8 cellular contexts compared by ENCODE assay signal in the genomic region with DNA sequence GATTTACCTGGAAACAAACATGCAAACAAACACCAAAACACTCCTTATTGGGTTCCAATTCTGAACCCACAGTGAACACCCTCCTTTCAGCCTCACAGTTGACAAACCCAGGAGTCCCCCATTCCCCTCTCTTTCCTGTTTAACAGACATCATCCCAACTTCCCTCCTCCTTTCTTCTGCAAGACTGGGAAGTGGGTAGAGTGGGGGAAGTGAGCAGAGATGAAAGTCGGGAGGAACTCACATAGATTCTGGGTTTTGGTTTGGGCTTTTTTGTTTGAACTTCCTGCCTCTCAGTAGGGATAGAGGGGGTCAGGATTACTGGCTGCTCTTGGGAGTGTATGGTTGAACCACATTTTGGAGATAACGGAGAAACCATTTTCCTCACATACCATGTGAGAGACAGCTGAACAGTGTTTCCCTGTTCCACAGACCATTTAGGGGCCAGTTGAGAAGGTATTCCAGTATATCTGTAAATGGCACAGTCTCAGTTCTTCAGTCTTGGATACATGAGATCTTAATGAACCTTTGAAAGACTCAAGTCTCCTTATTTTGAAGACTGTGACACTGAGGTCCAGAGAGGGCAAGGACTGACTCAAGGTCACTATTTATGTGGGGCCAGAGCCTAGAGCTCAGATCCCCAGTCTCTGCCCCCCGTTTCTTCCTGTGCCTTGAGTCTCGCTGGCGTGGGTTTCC. TPM values are rescaled to one million over a fixed set of nuclear protein-coding genes. Genes with fewer than 3 reads are reported as not detected.
DNase-seq lines count a peak whose midpoint lies in the region; ATAC-seq and TF ChIP-seq lines count a peak whose summit lies in the region.

No MANE protein-coding gene starts in this region.

- no peak overlapping the region for H2BK5ac ChIP-seq in mesendoderm (ENCODE audit: low read length)

- H3K4ac ChIP-seq in mesendoderm (ENCODE audit: low read depth, low read length) = no peak overlapping the region

- in situ Hi-C loops in HAP-1 (cut with MboI; ENCODE audit: low sequenced_read_pairs) = loop anchor here (5.0 to 25.0 kb wide), 3 partner anchors 71 to 381 kb away; a partner anchor contains a TSS

- peaks cover 6 to 36% (median 26%) of the 10 kb centered on the region in 11 experiments; a peak in 20 of 22 replicates for H3K36me3 ChIP-seq in BLaER1 treated with 17β-estradiol and CSF1 and Interleukin-3, amounts not matched to agents 10 nM and 100 nM
- H3K36me3 ChIP-seq in mesendoderm (ENCODE audit: control insufficient read depth, insufficient read depth, low read length) (no peaks in the 10 kb centered on the region), HAP-1 (replicated peaks) (no peaks in the 10 kb centered on the region)

- peak overlapping the region; percentile 54 to 100 (median 96) for H3K4me2 ChIP-seq in BLaER1 treated with 17β-estradiol and CSF1 and Interleukin-3, amounts not matched to agents 10 nM and 100 nM
- H3K4me2 ChIP-seq in mesendoderm (ENCODE audit: low read length) = no peak overlapping the region

- DNase-seq in mesendoderm (no peak), HAP-1 (ENCODE audit: low spot score in 2 of 2) (no peak)

- H3K27ac ChIP-seq in BLaER1 treated with 17β-estradiol and CSF1 and Interleukin-3, amounts not matched to agents 10 nM and 100 nM = peak overlapping the region; percentile 43 to 96 (median 92); a peak in 21 of 22 replicates
- H3K27ac ChIP-seq in mesendoderm (ENCODE audit: low read depth, low read length) = no peak overlapping the region

- H4K20me1 ChIP-seq in BLaER1 treated with 17β-estradiol and CSF1 and Interleukin-3, amounts not matched to agents 10 nM and 100 nM = peaks cover 0 to 15% (median 4%) of the 10 kb centered on the region in 11 experiments; a peak in 11 of 22 replicates

- peaks cover 0 to 5% (median 0%) of the 10 kb centered on the region in 11 experiments; a peak in 8 of 22 replicates for H3K9me3 ChIP-seq in BLaER1 treated with 17β-estradiol and CSF1 and Interleukin-3, amounts not matched to agents 10 nM and 100 nM (replicated peaks in 1 of 11)
- no peaks in the 10 kb centered on the region for H3K9me3 ChIP-seq in HAP-1

- peak overlapping the region; percentile 6 for H3K56ac ChIP-seq in mesendoderm (ENCODE audit: low read length)

- H3K18ac ChIP-seq in mesendoderm (ENCODE audit: low read length) = no peak overlapping the region

- no peak overlapping the region for H3K23ac ChIP-seq in mesendoderm (ENCODE audit: low read length)

- peak overlapping the region in 8 of 10 experiments; percentile 12 to 60 (median 43); a peak in 13 of 20 replicates for H3K4me3 ChIP-seq in BLaER1 treated with 17β-estradiol and CSF1 and Interleukin-3, amounts not matched to agents 10 nM and 100 nM
- H3K4me3 ChIP-seq in mesendoderm (ENCODE audit: low read length) (no peak overlapping the region), HAP-1 (no peak overlapping the region)

- no peak overlapping the region for H2BK15ac ChIP-seq in mesendoderm (replicated peaks; ENCODE audit: low read depth)

- no peaks in the 10 kb centered on the region for H3K27me3 ChIP-seq in BLaER1 treated with 17β-estradiol and CSF1 and Interleukin-3, amounts not matched to agents 10 nM and 100 nM
- H3K27me3 ChIP-seq in mesendoderm (ENCODE audit: insufficient read depth, low read length, poor library complexity) = no peaks in the 10 kb centered on the region
- H3K27me3 ChIP-seq in HAP-1 (ENCODE audit: low read depth) = no peaks in the 10 kb centered on the region

- no peak overlapping the region for H2AK5ac ChIP-seq in mesendoderm (ENCODE audit: low read length)

- no peak overlapping the region for H2BK120ac ChIP-seq in mesendoderm (ENCODE audit: low read depth, low read length)

- no peaks in the 10 kb centered on the region for H3K79me2 ChIP-seq in mesendoderm (ENCODE audit: control insufficient read depth, insufficient read depth, low read length)

- no peaks in the 10 kb centered on the region for H3K79me1 ChIP-seq in mesendoderm (ENCODE audit: low read length)

- H4K8ac ChIP-seq in mesendoderm (ENCODE audit: low read depth, low read length) = no peak overlapping the region

- ATAC-seq in GM21786 (IDR thresholded peaks at IDR 0.05; ENCODE audit: unreplicated experiment) = peak; percentile 7
- ATAC-seq in SK-N-SH treated with all-trans-retinoic acid at 6 μM for 48 hours = peak; percentile 13; the same call in 2 of the 3 replicates
- ATAC-seq in GM19397 (IDR thresholded peaks at IDR 0.05; ENCODE audit: unreplicated experiment) = no peak
- ATAC-seq in HG02840 (IDR thresholded peaks at IDR 0.05; ENCODE audit: low FRiP score, unreplicated experiment) = no peak
- ATAC-seq in GM21360 (IDR thresholded peaks at IDR 0.05; ENCODE audit: unreplicated experiment) = no peak

- H3K4me1 ChIP-seq in BLaER1 treated with 17β-estradiol and CSF1 and Interleukin-3, amounts not matched to agents 10 nM and 100 nM = peaks cover 71 to 95% (median 89%) of the 10 kb centered on the region in 10 experiments
- H3K4me1 ChIP-seq in mesendoderm (ENCODE audit: control insufficient read depth, low read depth, low read length) (peaks cover 6% of the 10 kb centered on the region), HAP-1 (peaks cover 3% of the 10 kb centered on the region)

- no peak overlapping the region for H4K5ac ChIP-seq in mesendoderm (ENCODE audit: low read length)

- no CpG with 5 or more reads among the region's 5 CpGs for WGBS in mesendoderm (ENCODE audit: extremely low coverage, insufficient coverage, low lambda C conversion rate)

- H3K9ac ChIP-seq in BLaER1 treated with 17β-estradiol and CSF1 and Interleukin-3, amounts not matched to agents 10 nM and 100 nM = peak overlapping the region; percentile 62 to 87 (median 81)
- no peak overlapping the region for H3K9ac ChIP-seq in mesendoderm (ENCODE audit: low read length)

TF ChIP-seq in SK-N-SH treated with all-trans-retinoic acid at 6 μM for 48 hours, 23 proteins besides CTCF, POLR2A, EP300 and RAD21 (continues in another document):
- no peak for TF ChIP-seq RARB (CRISPR knock-in tag; IDR thresholded peaks at IDR 0.05)
- no peak for TF ChIP-seq ISL1 (CRISPR knock-in tag; IDR thresholded peaks at IDR 0.05)
- TF ChIP-seq BACH2 (CRISPR knock-in tag; IDR thresholded peaks at IDR 0.05; ENCODE audit: borderline replicate concordance) = no peak
- TF ChIP-seq ZNF565 (CRISPR knock-in tag; conservative IDR thresholded peaks at IDR 0.05; ENCODE audit: low read depth) = no peak
- no peak for TF ChIP-seq TOX (CRISPR knock-in tag; IDR thresholded peaks at IDR 0.05; ENCODE audit: borderline replicate concordance)
- TF ChIP-seq ESRRG (CRISPR knock-in tag; IDR thresholded peaks at IDR 0.05) = no peak
- TF ChIP-seq, protein P1, sequence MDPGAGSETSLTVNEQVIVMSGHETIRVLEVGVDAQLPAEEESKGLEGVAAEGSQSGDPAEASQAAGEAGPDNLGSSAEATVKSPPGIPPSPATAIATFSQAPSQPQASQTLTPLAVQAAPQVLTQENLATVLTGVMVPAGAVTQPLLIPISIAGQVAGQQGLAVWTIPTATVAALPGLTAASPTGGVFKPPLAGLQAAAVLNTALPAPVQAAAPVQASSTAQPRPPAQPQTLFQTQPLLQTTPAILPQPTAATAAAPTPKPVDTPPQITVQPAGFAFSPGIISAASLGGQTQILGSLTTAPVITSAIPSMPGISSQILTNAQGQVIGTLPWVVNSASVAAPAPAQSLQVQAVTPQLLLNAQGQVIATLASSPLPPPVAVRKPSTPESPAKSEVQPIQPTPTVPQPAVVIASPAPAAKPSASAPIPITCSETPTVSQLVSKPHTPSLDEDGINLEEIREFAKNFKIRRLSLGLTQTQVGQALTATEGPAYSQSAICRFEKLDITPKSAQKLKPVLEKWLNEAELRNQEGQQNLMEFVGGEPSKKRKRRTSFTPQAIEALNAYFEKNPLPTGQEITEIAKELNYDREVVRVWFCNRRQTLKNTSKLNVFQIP (CRISPR knock-in tag; IDR thresholded peaks at IDR 0.05; ENCODE audit: borderline replicate concordance, low read depth) = no peak
- TF ChIP-seq PPARA (CRISPR knock-in tag; IDR thresholded peaks at IDR 0.05; ENCODE audit: borderline replicate concordance) = no peak
- TF ChIP-seq ZC3H10 (CRISPR knock-in tag; IDR thresholded peaks at IDR 0.05) = no peak
- no peak for TF ChIP-seq ZNF8 (CRISPR knock-in tag; IDR thresholded peaks at IDR 0.05)
- no peak for TF ChIP-seq OSR1 (CRISPR knock-in tag; IDR thresholded peaks at IDR 0.05)
- no peak for TF ChIP-seq GLIS3 (CRISPR knock-in tag; IDR thresholded peaks at IDR 0.05)
- TF ChIP-seq, protein P2, sequence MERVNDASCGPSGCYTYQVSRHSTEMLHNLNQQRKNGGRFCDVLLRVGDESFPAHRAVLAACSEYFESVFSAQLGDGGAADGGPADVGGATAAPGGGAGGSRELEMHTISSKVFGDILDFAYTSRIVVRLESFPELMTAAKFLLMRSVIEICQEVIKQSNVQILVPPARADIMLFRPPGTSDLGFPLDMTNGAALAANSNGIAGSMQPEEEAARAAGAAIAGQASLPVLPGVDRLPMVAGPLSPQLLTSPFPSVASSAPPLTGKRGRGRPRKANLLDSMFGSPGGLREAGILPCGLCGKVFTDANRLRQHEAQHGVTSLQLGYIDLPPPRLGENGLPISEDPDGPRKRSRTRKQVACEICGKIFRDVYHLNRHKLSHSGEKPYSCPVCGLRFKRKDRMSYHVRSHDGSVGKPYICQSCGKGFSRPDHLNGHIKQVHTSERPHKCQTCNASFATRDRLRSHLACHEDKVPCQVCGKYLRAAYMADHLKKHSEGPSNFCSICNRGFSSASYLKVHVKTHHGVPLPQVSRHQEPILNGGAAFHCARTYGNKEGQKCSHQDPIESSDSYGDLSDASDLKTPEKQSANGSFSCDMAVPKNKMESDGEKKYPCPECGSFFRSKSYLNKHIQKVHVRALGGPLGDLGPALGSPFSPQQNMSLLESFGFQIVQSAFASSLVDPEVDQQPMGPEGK (CRISPR knock-in tag; IDR thresholded peaks at IDR 0.05; ENCODE audit: borderline replicate concordance) = no peak
- TF ChIP-seq, protein P3, sequence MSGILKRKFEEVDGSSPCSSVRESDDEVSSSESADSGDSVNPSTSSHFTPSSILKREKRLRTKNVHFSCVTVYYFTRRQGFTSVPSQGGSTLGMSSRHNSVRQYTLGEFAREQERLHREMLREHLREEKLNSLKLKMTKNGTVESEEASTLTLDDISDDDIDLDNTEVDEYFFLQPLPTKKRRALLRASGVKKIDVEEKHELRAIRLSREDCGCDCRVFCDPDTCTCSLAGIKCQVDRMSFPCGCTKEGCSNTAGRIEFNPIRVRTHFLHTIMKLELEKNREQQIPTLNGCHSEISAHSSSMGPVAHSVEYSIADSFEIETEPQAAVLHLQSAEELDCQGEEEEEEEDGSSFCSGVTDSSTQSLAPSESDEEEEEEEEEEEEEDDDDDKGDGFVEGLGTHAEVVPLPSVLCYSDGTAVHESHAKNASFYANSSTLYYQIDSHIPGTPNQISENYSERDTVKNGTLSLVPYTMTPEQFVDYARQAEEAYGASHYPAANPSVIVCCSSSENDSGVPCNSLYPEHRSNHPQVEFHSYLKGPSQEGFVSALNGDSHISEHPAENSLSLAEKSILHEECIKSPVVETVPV (CRISPR knock-in tag; IDR thresholded peaks at IDR 0.05) = no peak

RNA-seq across cellular contexts. Expression of a gene that starts 3.9 kb away (rescaled TPM):
- not detected for polyA plus RNA-seq in mesendoderm (2013, experiment 1 of 2)
- polyA plus RNA-seq in mesendoderm (2013, experiment 2 of 2) = not detected

RNA-seq across cellular contexts. Expression of a gene that starts 16.4 kb away (rescaled TPM):
- polyA plus RNA-seq in mesendoderm (2013, experiment 1 of 2) = 6.6 TPM
- 6.0 TPM for polyA plus RNA-seq in mesendoderm (2013, experiment 2 of 2)

RNA-seq across cellular contexts. Expression of a gene that starts 43.2 kb away (rescaled TPM):
- polyA plus RNA-seq in mesendoderm (2013, experiment 1 of 2) = 105 TPM
- polyA plus RNA-seq in mesendoderm (2013, experiment 2 of 2) = 99.7 TPM

RNA-seq across cellular contexts. Expression of a gene that starts 50.9 kb away (rescaled TPM):
- 39.8 TPM for polyA plus RNA-seq in mesendoderm (2013, experiment 1 of 2)
- 35.6 TPM for polyA plus RNA-seq in mesendoderm (2013, experiment 2 of 2)

Comparison
In these comparisons a context has a peak if more than half of its experiments do, and no peak if none do; other contexts are left out.
1. H3K4me3 ChIP-seq: peak in BLaER1 treated with 17β-estradiol and CSF1 and Interleukin-3, amounts not matched to agents 10 nM and 100 nM (8 of 10); none in mesendoderm (single experiment) and HAP-1 (single experiment).
2. ATAC-seq: peak in GM21786 (single experiment) and SK-N-SH treated with all-trans-retinoic acid at 6 μM for 48 hours (single experiment); none in GM19397 (single experiment), HG02840 (single experiment) and GM21360 (single experiment).